Comparison of ENCODE assay signal across 19 cellular contexts in the genomic region with DNA sequence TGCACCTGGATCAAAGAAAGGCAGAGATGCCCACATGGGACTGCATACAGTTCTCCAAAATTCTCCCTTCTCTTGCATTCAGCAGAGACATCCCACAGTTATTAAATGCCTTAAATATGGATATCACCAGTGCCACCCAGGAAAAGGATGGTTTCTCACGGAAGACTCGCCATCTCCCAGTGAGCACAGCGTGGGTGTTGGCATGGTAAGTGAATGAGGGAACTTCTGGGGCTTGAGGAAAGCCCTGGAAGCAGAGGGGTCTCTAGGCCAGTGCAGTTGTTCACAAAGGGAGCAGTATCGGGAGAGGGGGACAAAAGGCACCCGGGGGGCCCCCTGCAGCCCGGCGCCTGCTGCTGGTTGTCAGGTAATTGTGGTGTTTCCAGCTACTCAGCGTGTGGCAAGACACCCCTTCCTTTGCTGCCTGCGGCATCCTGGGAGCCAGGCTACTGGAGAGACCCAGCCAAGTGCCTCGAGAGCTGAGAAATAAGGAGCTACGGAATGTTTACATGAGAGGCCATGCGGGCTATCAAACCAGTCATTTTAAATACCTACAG.
A peak's percentile ranks its signal among the peaks of the same experiment; 100 is the strongest.
DNase-seq lines count a peak whose midpoint lies in the region; ATAC-seq and TF ChIP-seq lines count a peak whose summit lies in the region.
"Had no signal": no experiment of that assay in that cellular context is flagged by ENCODE, and none has a peak within 500 bp of the region (broad histone marks: within the 10 kb centered on the region; RNA-seq: fewer than 3 reads in every experiment).

No MANE protein-coding gene starts in this region.

- intact Hi-C loops in left cardiac atrium (cut with DNase I): no loop called here

- H3K18ac ChIP-seq in neuronal stem cell (ENCODE audit: low read length): peak overlapping the region; percentile 65

- no peaks in the 10 kb centered on the region for H3K4me1 ChIP-seq in right atrium auricular region
- peaks cover 14 to 34% of the 10 kb centered on the region in 2 donors for H3K4me1 ChIP-seq in neuronal stem cell (ENCODE audit: control insufficient read depth in 2 of 2, insufficient read depth in 1 of 2, low read depth in 1 of 2, low read length in 2 of 2)
- H3K4me1 ChIP-seq: BE2C, Caco-2 had no signal

- ATAC-seq in left cardiac atrium (no peak), GM18498 (IDR thresholded peaks at IDR 0.05; ENCODE audit: unreplicated experiment) (no peak)
- ATAC-seq: Right ventricle myocardium inferior had no signal

- H4K8ac ChIP-seq in neuronal stem cell (ENCODE audit: low read depth, low read length): no peak overlapping the region

- no peak overlapping the region for H3K4me3 ChIP-seq in right atrium auricular region
- no peak overlapping the region for H3K4me3 ChIP-seq in neuronal stem cell (ENCODE audit: low read length in 2 of 2)

- no peak overlapping the region for H4K91ac ChIP-seq in neuronal stem cell (ENCODE audit: low read depth, low read length, poor library complexity)

- H3K27me3 Mint-ChIP-seq in activated CD4-positive, alpha-beta memory T cell treated with anti-CD3 and anti-CD28 coated beads, Interleukin-2, amount 10 ng/mL, durations not matched to agents 7 days and 5 days: peaks cover 32% of the 10 kb centered on the region

- no peak overlapping the region for H3K14ac ChIP-seq in neuronal stem cell (ENCODE audit: low read length)

- no peak overlapping the region for H2BK120ac ChIP-seq in neuronal stem cell (ENCODE audit: low read depth, low read length)

- H3K27ac Mint-ChIP-seq in activated CD4-positive, alpha-beta memory T cell treated with anti-CD3 and anti-CD28 coated beads, Interleukin-2, amount 10 ng/mL, durations not matched to agents 7 days and 5 days: no peak overlapping the region
- H3K27ac Mint-ChIP-seq: CD4-positive, CD25-positive, alpha-beta regulatory T cell had no signal

- no peaks in the 10 kb centered on the region for H3K79me1 ChIP-seq in neuronal stem cell (ENCODE audit: low read depth, low read length)

- POLR2A ChIA-PET in activated CD4-positive, alpha-beta memory T cell treated with anti-CD3 and anti-CD28 coated beads, Interleukin-2, amount 10 ng/mL, durations not matched to agents 7 days and 5 days (lab: Charles Lee): no interaction called here

- H3K27ac ChIP-seq in right atrium auricular region (no peak overlapping the region), neuronal stem cell (replicated peaks; ENCODE audit: low read length) (no peak overlapping the region)
- H3K27ac ChIP-seq: KMS-11 had no signal

- H3K4ac ChIP-seq in neuronal stem cell (ENCODE audit: low read length): no peak overlapping the region

- no peak for TF ChIP-seq CTCF in right atrium auricular region (IDR thresholded peaks at IDR 0.05)

- no peak overlapping the region for H3K4me3 Mint-ChIP-seq in activated CD4-positive, alpha-beta memory T cell treated with anti-CD3 and anti-CD28 coated beads, Interleukin-2, amount 10 ng/mL, durations not matched to agents 7 days and 5 days
- H3K4me3 Mint-ChIP-seq: CD4-positive, CD25-positive, alpha-beta regulatory T cell had no signal

- H2AK5ac ChIP-seq in neuronal stem cell (ENCODE audit: low read depth, low read length): peak overlapping the region; percentile 32

- no peak overlapping the region for H3K4me2 ChIP-seq in neuronal stem cell (ENCODE audit: insufficient read depth, low read length, poor library complexity, severe bottlenecking)
- H3K4me2 ChIP-seq: KMS-11 had no signal

- peak; percentile 40 for DNase-seq in right atrium auricular region (ENCODE audit: low spot score)
- no peak for DNase-seq in left cardiac atrium
- DNase-seq in ecto neural progenitor cell (ENCODE audit: low spot score): peak; percentile 47
- no peak for DNase-seq in neuronal stem cell (ENCODE audit: low spot score)
- DNase-seq in NCI-H446 (lab: John Stamatoyannopoulos, UW): no peak
- no peak for DNase-seq in dedifferentiated amniotic fluid mesenchymal stem cell (ENCODE audit: extremely low spot score)
- no peak for DNase-seq in activated CD4-positive, alpha-beta memory T cell treated with anti-CD3 and anti-CD28 coated beads, Interleukin-2, amount 10 ng/mL, durations not matched to agents 7 days and 5 days
- DNase-seq: BE2C; Caco-2; CD4-positive, CD25-positive, alpha-beta regulatory T cell; GDM1; NCI-H1436; NCI-H2029 treated with DMSO at 0.1 percent for 48 hours; NCI-H2171 treated with DMSO at 0.1 percent for 48 hours; NCI-H510A; NCI-H774 had no signal

- peaks cover 2% of the 10 kb centered on the region for H3K4me1 Mint-ChIP-seq in activated CD4-positive, alpha-beta memory T cell treated with anti-CD3 and anti-CD28 coated beads, Interleukin-2, amount 10 ng/mL, durations not matched to agents 7 days and 5 days

- H3K27me3 ChIP-seq in right atrium auricular region: no peaks in the 10 kb centered on the region
- H3K27me3 ChIP-seq in neuronal stem cell (ENCODE audit: control insufficient read depth in 3 of 3, insufficient read depth in 3 of 3, low read depth in 1 of 3, low read length in 3 of 3): no peaks in the 10 kb centered on the region

- CTCF ChIA-PET in activated CD4-positive, alpha-beta memory T cell treated with anti-CD3 and anti-CD28 coated beads, Interleukin-2, amount 10 ng/mL, durations not matched to agents 7 days and 5 days (lab: Charles Lee): no interaction called here

- no CpG with 5 or more reads among the region's 12 CpGs for WGBS in neuronal stem cell (ENCODE audit: extremely low coverage in 2 of 2, insufficient read length in 2 of 2, insufficient replicate concordance in 1 of 2), 2 donors

- H3K9me3 Mint-ChIP-seq in activated CD4-positive, alpha-beta memory T cell treated with anti-CD3 and anti-CD28 coated beads, Interleukin-2, amount 10 ng/mL, durations not matched to agents 7 days and 5 days: no peaks in the 10 kb centered on the region

- no peak overlapping the region for H3K9ac ChIP-seq in neuronal stem cell (ENCODE audit: low read depth, low read length, poor library complexity)
- H3K9ac ChIP-seq: KMS-11 had no signal

- no peaks in the 10 kb centered on the region for H3K9me3 ChIP-seq in right atrium auricular region
- no peaks in the 10 kb centered on the region for H3K9me3 ChIP-seq in neuronal stem cell (replicated peaks in 1 of 2; ENCODE audit: control insufficient read depth in 2 of 2, insufficient read depth in 1 of 2, low read depth in 1 of 2, low read length in 2 of 2)
- H3K9me3 ChIP-seq: BE2C, Caco-2 had no signal

- H2BK5ac ChIP-seq in neuronal stem cell (ENCODE audit: low read length): no peak overlapping the region

- no peak overlapping the region for H2BK12ac ChIP-seq in neuronal stem cell (ENCODE audit: low read length)

- H3K36me3 ChIP-seq in right atrium auricular region: no peaks in the 10 kb centered on the region
- H3K36me3 ChIP-seq in neuronal stem cell (replicated peaks in 1 of 2; ENCODE audit: control insufficient read depth in 2 of 2, insufficient read depth in 2 of 2, low read length in 2 of 2): no peaks in the 10 kb centered on the region
- H3K36me3 ChIP-seq: BE2C had no signal

- H2AFZ ChIP-seq in neuronal stem cell (ENCODE audit: low read length): peak overlapping the region; percentile 67

- no peak overlapping the region for H3K23ac ChIP-seq in neuronal stem cell (ENCODE audit: low read depth, low read length, poor library complexity)

- H3K36me3 Mint-ChIP-seq in activated CD4-positive, alpha-beta memory T cell treated with anti-CD3 and anti-CD28 coated beads, Interleukin-2, amount 10 ng/mL, durations not matched to agents 7 days and 5 days (ENCODE audit: low read depth): no peaks in the 10 kb centered on the region
- H3K36me3 Mint-ChIP-seq: CD4-positive, CD25-positive, alpha-beta regulatory T cell had no signal

- peak overlapping the region; percentile 32 for H2BK15ac ChIP-seq in neuronal stem cell (ENCODE audit: low read length)

Comparison
In these comparisons a context has a peak if more than half of its experiments do, and no peak if none do; other contexts are left out.
1. DNase-seq: peak in right atrium auricular region (single experiment) and ecto neural progenitor cell (single experiment); none in left cardiac atrium (single experiment), neuronal stem cell (single experiment), NCI-H446 (0 of 2), dedifferentiated amniotic fluid mesenchymal stem cell (single experiment) and activated CD4-positive, alpha-beta memory T cell treated with anti-CD3 and anti-CD28 coated beads, Interleukin-2, amount 10 ng/mL, durations not matched to agents 7 days and 5 days (single experiment).